12 cellular contexts compared by ENCODE assay signal in the genomic region with DNA sequence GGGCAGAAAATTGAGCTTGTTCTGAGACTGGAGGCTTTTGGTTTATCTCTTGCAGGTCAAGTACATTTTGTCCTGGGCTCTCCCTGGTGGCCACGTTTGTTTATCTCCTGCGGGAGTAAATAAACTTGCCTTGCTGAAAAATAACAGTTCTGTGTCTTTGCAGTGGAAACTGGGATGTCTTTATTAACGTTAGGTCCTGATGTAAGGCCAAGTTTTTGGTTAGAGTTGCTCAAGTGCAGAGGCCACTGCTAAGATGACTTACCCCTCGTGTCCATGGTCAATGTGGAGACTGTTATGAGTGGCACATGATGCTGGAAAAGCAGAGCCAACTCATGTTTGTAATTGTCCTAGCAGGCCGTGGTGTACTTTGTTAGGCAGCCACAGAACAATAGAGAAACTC. TPM values are rescaled to one million over a fixed set of nuclear protein-coding genes. Genes with fewer than 3 reads are reported as not detected.
DNase-seq lines count a peak whose midpoint lies in the region; TF ChIP-seq lines count a peak whose summit lies in the region.
"Had no signal": no experiment of that assay in that cellular context is flagged by ENCODE, and none has a peak within 500 bp of the region (broad histone marks: within the 10 kb centered on the region; RNA-seq: fewer than 3 reads in every experiment).

No MANE protein-coding gene starts in this region.

- intact Hi-C loops in prostate gland (cut with DNase I): no loop called here

- no peak overlapping the region for H3K27ac Mint-ChIP-seq in activated CD4-positive, alpha-beta memory T cell treated with anti-CD3 and anti-CD28 coated beads, Interleukin-2, amount 10 ng/mL, durations not matched to agents 7 days and 5 days
- H3K27ac Mint-ChIP-seq: stimulated activated naive CD8-positive, alpha-beta T cell treated with anti-CD3 and anti-CD28 coated beads, Interleukin-15, Interleukin-2, amounts not matched to agents 100 ng/mL and 50 ng/mL, for 24 hours had no signal

- peaks cover 54% of the 10 kb centered on the region for H3K4me1 Mint-ChIP-seq in activated CD4-positive, alpha-beta memory T cell treated with anti-CD3 and anti-CD28 coated beads, Interleukin-2, amount 10 ng/mL, durations not matched to agents 7 days and 5 days

- peak in 50 of 61 donors; percentile 3 to 80 (median 36) for DNase-seq in caudate nucleus (lab: John Stamatoyannopoulos, UW)
- peak; percentile 54 for DNase-seq in stromal cell of bone marrow (ENCODE audit: low read depth)
- no peak for DNase-seq in NCI-H345 (lab: John Stamatoyannopoulos, UW)
- DNase-seq in prostate gland (ENCODE audit: low spot score): no peak
- no peak for DNase-seq in activated CD4-positive, alpha-beta memory T cell treated with anti-CD3 and anti-CD28 coated beads, Interleukin-2, amount 10 ng/mL, durations not matched to agents 7 days and 5 days
- DNase-seq: activated T-cell treated with anti-CD3 and anti-CD28 coated beads, Interleukin-2, amount 50 U/mL, for 1 hour; NCI-H2029; OCI-M1; stimulated activated CD4-positive, alpha-beta T cell treated with anti-CD3 and anti-CD28 coated beads, Interleukin-1b, Interleukin-23, amount 100 ng/mL, for 48 hours had no signal

- H3K36me3 ChIP-seq in HEK293 (ENCODE audit: control insufficient read depth in 2 of 2, insufficient read depth in 1 of 2, low read length in 2 of 2) (peaks cover under 1 to 6% of the 10 kb centered on the region in 2 experiments; a peak in 2 of 3 replicates), prostate gland (no peaks in the 10 kb centered on the region)

- no peak overlapping the region for H3K4me3 Mint-ChIP-seq in activated CD4-positive, alpha-beta memory T cell treated with anti-CD3 and anti-CD28 coated beads, Interleukin-2, amount 10 ng/mL, durations not matched to agents 7 days and 5 days

- H3K9me3 Mint-ChIP-seq in activated CD4-positive, alpha-beta memory T cell treated with anti-CD3 and anti-CD28 coated beads, Interleukin-2, amount 10 ng/mL, durations not matched to agents 7 days and 5 days: no peaks in the 10 kb centered on the region
- H3K9me3 Mint-ChIP-seq: stimulated activated naive CD8-positive, alpha-beta T cell treated with anti-CD3 and anti-CD28 coated beads, Interleukin-15, Interleukin-2, amounts not matched to agents 100 ng/mL and 50 ng/mL, for 24 hours had no signal

- H3K27me3 ChIP-seq in layer of hippocampus (ENCODE audit: control insufficient read depth, insufficient read depth, low read length) (no peaks in the 10 kb centered on the region), prostate gland (replicated peaks; ENCODE audit: insufficient read depth) (no peaks in the 10 kb centered on the region)

- WGBS in prostate gland: 37% methylated on average over 5 of the region's 5 CpGs

- H3K9me3 ChIP-seq in HEK293 (ENCODE audit: control insufficient read depth, insufficient read depth, low read depth, low read length): no peaks in the 10 kb centered on the region
- H3K9me3 ChIP-seq in prostate gland: no peaks in the 10 kb centered on the region

- H3K4me1 ChIP-seq in HEK293 (ENCODE audit: control insufficient read depth, insufficient read depth, low read length) (0 out of 2 replicates have a peak, but pooled peaks cover 4% of the 10 kb centered on the region), prostate gland (replicated peaks) (no peaks in the 10 kb centered on the region)

- no peak overlapping the region for H3K27ac ChIP-seq in HEK293 (ENCODE audit: extremely low read depth, low read depth, low read length)
- H3K27ac ChIP-seq in caudate nucleus (ENCODE audit: low read depth, low read length): peak overlapping the region; percentile 96
- peak overlapping the region; percentile 92 for H3K27ac ChIP-seq in layer of hippocampus (ENCODE audit: low read depth, low read length)
- H3K27ac ChIP-seq in prostate gland: peak overlapping the region in 1 of 2 donors; percentile 27

- H3K4me3 ChIP-seq in HEK293 (ENCODE audit: low read depth, low read length): no peak overlapping the region
- H3K4me3 ChIP-seq in prostate gland: no peak overlapping the region

- no peaks in the 10 kb centered on the region for H3K27me3 Mint-ChIP-seq in activated CD4-positive, alpha-beta memory T cell treated with anti-CD3 and anti-CD28 coated beads, Interleukin-2, amount 10 ng/mL, durations not matched to agents 7 days and 5 days
- H3K27me3 Mint-ChIP-seq: stimulated activated naive CD8-positive, alpha-beta T cell treated with anti-CD3 and anti-CD28 coated beads, Interleukin-15, Interleukin-2, amounts not matched to agents 100 ng/mL and 50 ng/mL, for 24 hours had no signal

- no peak for TF ChIP-seq POLR2A in prostate gland (IDR thresholded peaks at IDR 0.05)

- POLR2A ChIA-PET in HEK293 (lab: Yijun Ruan, JAX): no interaction called here
- POLR2A ChIA-PET in activated CD4-positive, alpha-beta memory T cell treated with anti-CD3 and anti-CD28 coated beads, Interleukin-2, amount 10 ng/mL, durations not matched to agents 7 days and 5 days (lab: Charles Lee): no interaction called here

- CTCF ChIA-PET in HEK293 (lab: Yijun Ruan, JAX): interaction anchor here (0.6 to 1.2 kb wide), 4 partner anchors 8 to 35 kb away, joined by 3 to 4 read pairs (median 4); no protein-coding TSS in a partner anchor
- CTCF ChIA-PET in activated CD4-positive, alpha-beta memory T cell treated with anti-CD3 and anti-CD28 coated beads, Interleukin-2, amount 10 ng/mL, durations not matched to agents 7 days and 5 days (lab: Charles Lee): no interaction called here

- H3K36me3 Mint-ChIP-seq in activated CD4-positive, alpha-beta memory T cell treated with anti-CD3 and anti-CD28 coated beads, Interleukin-2, amount 10 ng/mL, durations not matched to agents 7 days and 5 days (ENCODE audit: low read depth): peaks cover 28% of the 10 kb centered on the region

- TF ChIP-seq CTCF in HEK293 (tag by site-specific recombination; IDR thresholded peaks at IDR 0.05): no peak
- no peak for TF ChIP-seq CTCF in prostate gland (IDR thresholded peaks at IDR 0.05)

TF ChIP-seq in HEK293, 187 proteins besides CTCF, POLR2A, EP300 and RAD21:
- TF ChIP-seq ZNF600 (tag by site-specific recombination; IDR thresholded peaks at IDR 0.05): peak; percentile 18; the same call in 1 of the 2 replicates
- no peak for TF ChIP-seq ZNF324 (tag by site-specific recombination; IDR thresholded peaks at IDR 0.05)
- TF ChIP-seq, protein P1, sequence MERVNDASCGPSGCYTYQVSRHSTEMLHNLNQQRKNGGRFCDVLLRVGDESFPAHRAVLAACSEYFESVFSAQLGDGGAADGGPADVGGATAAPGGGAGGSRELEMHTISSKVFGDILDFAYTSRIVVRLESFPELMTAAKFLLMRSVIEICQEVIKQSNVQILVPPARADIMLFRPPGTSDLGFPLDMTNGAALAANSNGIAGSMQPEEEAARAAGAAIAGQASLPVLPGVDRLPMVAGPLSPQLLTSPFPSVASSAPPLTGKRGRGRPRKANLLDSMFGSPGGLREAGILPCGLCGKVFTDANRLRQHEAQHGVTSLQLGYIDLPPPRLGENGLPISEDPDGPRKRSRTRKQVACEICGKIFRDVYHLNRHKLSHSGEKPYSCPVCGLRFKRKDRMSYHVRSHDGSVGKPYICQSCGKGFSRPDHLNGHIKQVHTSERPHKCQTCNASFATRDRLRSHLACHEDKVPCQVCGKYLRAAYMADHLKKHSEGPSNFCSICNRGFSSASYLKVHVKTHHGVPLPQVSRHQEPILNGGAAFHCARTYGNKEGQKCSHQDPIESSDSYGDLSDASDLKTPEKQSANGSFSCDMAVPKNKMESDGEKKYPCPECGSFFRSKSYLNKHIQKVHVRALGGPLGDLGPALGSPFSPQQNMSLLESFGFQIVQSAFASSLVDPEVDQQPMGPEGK (tag by site-specific recombination; IDR thresholded peaks at IDR 0.05): no peak

RNA-seq across cellular contexts. Expression of a gene that starts 3.8 kb away (rescaled TPM):
- total RNA-seq in prostate gland: 10 to 100 TPM; 61.0 to 61.3 TPM
- total RNA-seq in activated CD4-positive, alpha-beta memory T cell treated with anti-CD3 and anti-CD28 coated beads, Interleukin-2, amount 10 ng/mL, durations not matched to agents 7 days and 5 days: 10 to 100 TPM; 88.1 to 92.3 TPM

RNA-seq across cellular contexts. Expression of a gene that starts 13.1 kb away (rescaled TPM):
- 1,000 to 10,000 TPM in 1 of 2 donors, 100 to 1,000 TPM in 1; 737 to 1,506 TPM for total RNA-seq in prostate gland
- 100 to 1,000 TPM; 911 to 941 TPM for total RNA-seq in activated CD4-positive, alpha-beta memory T cell treated with anti-CD3 and anti-CD28 coated beads, Interleukin-2, amount 10 ng/mL, durations not matched to agents 7 days and 5 days

RNA-seq across cellular contexts. Expression of a gene that starts 40.3 kb away (rescaled TPM):
- 10 to 100 TPM; 50.6 to 73.4 TPM for total RNA-seq in prostate gland
- total RNA-seq in activated CD4-positive, alpha-beta memory T cell treated with anti-CD3 and anti-CD28 coated beads, Interleukin-2, amount 10 ng/mL, durations not matched to agents 7 days and 5 days: 10 to 100 TPM; 37.5 to 39.4 TPM

Comparison
In these comparisons a context has a peak if more than half of its experiments do, and no peak if none do; other contexts are left out.
1. DNase-seq: peak in caudate nucleus (50 of 61) and stromal cell of bone marrow (single experiment); none in NCI-H345 (single experiment), prostate gland (single experiment) and activated CD4-positive, alpha-beta memory T cell treated with anti-CD3 and anti-CD28 coated beads, Interleukin-2, amount 10 ng/mL, durations not matched to agents 7 days and 5 days (single experiment).